ENCODE assay signal across 8 cellular contexts in genomic region chr18:76494541-76495403, GRCh38. TPM values are rescaled to one million over a fixed set of nuclear protein-coding genes. Genes with fewer than 3 reads are reported as not detected.
A peak's percentile ranks its signal among the peaks of the same experiment; 100 is the strongest.
DNase-seq lines count a peak whose midpoint lies in the region; ATAC-seq and TF ChIP-seq lines count a peak whose summit lies in the region.

Gene ZNF516, minus strand, starts transcription at chr18:76495242. Its CDS starts 52,188 bp downstream, at chr18:76443054.

- H3K9me3 ChIP-seq in NT2/D1 (ENCODE audit: insufficient read depth, low read length) = no peaks in the 10 kb centered on the region

- H4K20me1 ChIP-seq in GM23338 (replicated peaks; ENCODE audit: insufficient read depth) = no peaks in the 10 kb centered on the region

- peak within 1 kb of the TSS; percentile 70; the same call in 1 of the 2 replicates for H3K27ac Mint-ChIP-seq in GM23338
- H3K27ac Mint-ChIP-seq in stimulated activated effector memory CD8-positive, alpha-beta T cell treated with anti-CD3 and anti-CD28 coated beads, Interleukin-12 subunit alpha, Interleukin-12 subunit beta, amount 100 ng/mL, for 72 hours = peak within 1 kb of the TSS; percentile 54

- 0 out of 2 replicates have a peak, but pooled peaks cover 9% of the 10 kb centered on the region for H3F3A ChIP-seq in GM23338 (replicated peaks; ENCODE audit: low read depth)

- ATAC-seq in GM23338 (peak; percentile 1; the same call in 1 of the 3 replicates), GM21367 (IDR thresholded peaks at IDR 0.05; ENCODE audit: unreplicated experiment) (no peak)
- ATAC-seq in stimulated activated effector memory CD8-positive, alpha-beta T cell treated with anti-CD3 and anti-CD28 coated beads, Interleukin-12 subunit alpha, Interleukin-12 subunit beta, amount 100 ng/mL, for 72 hours = peak; percentile 31

- H3K4me1 Mint-ChIP-seq in GM23338 = peaks cover 25% of the 10 kb centered on the region
- peaks cover 33% of the 10 kb centered on the region for H3K4me1 Mint-ChIP-seq in stimulated activated effector memory CD8-positive, alpha-beta T cell treated with anti-CD3 and anti-CD28 coated beads, Interleukin-12 subunit alpha, Interleukin-12 subunit beta, amount 100 ng/mL, for 72 hours

- DNase-seq in BJ (ENCODE audit: low read depth) (no peak), GM23338 (ENCODE audit: low spot score) (peak; percentile 74), NT2/D1 (ENCODE audit: low read depth, low spot score) (no peak), caudate nucleus (lab: John Stamatoyannopoulos, UW) (peak in 7 of 61 donors; percentile 21 to 73 (median 56)), kidney epithelial cell (ENCODE audit: low read depth) (no peak), glomerular visceral epithelial cell (ENCODE audit: extremely low spot score) (no peak)
- DNase-seq in stimulated activated effector memory CD8-positive, alpha-beta T cell treated with anti-CD3 and anti-CD28 coated beads, Interleukin-12 subunit alpha, Interleukin-12 subunit beta, amount 100 ng/mL, for 72 hours (ENCODE audit: low spot score in 2 of 2) = no peak

- H3K27ac ChIP-seq in GM23338 (ENCODE audit: low read depth) (0 out of 2 replicates have a peak within 1 kb of the TSS, but pooled peaks have one; percentile 75), caudate nucleus (ENCODE audit: low read depth, low read length) (peak within 1 kb of the TSS; percentile 92)

- H3K36me3 ChIP-seq in BJ (ENCODE audit: control insufficient read depth, insufficient read depth, low read length) (no peaks in the 10 kb centered on the region), GM23338 (ENCODE audit: insufficient read depth) (no peaks in the 10 kb centered on the region), NT2/D1 (ENCODE audit: insufficient read depth, insufficient read length, low read length) (no peaks in the 10 kb centered on the region), kidney epithelial cell (ENCODE audit: control insufficient read depth, insufficient read depth, low read length) (no peaks in the 10 kb centered on the region)

- H3K27me3 ChIP-seq in BJ (ENCODE audit: control insufficient read depth, insufficient read depth, low read length) = no peaks in the 10 kb centered on the region; the same call in 1 of the 2 replicates
- H3K27me3 ChIP-seq in GM23338 (ENCODE audit: insufficient read depth) = peaks cover 69% of the 10 kb centered on the region
- H3K27me3 ChIP-seq in NT2/D1 (ENCODE audit: insufficient read depth, insufficient read length) = peaks cover 11% of the 10 kb centered on the region
- no peaks in the 10 kb centered on the region for H3K27me3 ChIP-seq in kidney epithelial cell (ENCODE audit: control insufficient read depth, insufficient read depth, low read length)

- H3K4me3 Mint-ChIP-seq in GM23338 = peak within 1 kb of the TSS; percentile 90
- H3K4me3 Mint-ChIP-seq in stimulated activated effector memory CD8-positive, alpha-beta T cell treated with anti-CD3 and anti-CD28 coated beads, Interleukin-12 subunit alpha, Interleukin-12 subunit beta, amount 100 ng/mL, for 72 hours = peak within 1 kb of the TSS; percentile 86

- peaks cover 51% of the 10 kb centered on the region for H3K27me3 Mint-ChIP-seq in GM23338 (ENCODE audit: insufficient read depth, low read depth, poor library complexity)

- CTCF ChIA-PET in BJ (lab: Yijun Ruan, JAX) = interaction anchor here (1.0 to 1.7 kb wide), 3 partner anchors 96 to 193 kb away, joined by 3 to 5 read pairs (median 4); no protein-coding TSS in a partner anchor

- H3K4me3 ChIP-seq in BJ (ENCODE audit: low read depth, low read length) (peak within 1 kb of the TSS; percentile 83), GM23338 (peak within 1 kb of the TSS; percentile 88), NT2/D1 (ENCODE audit: insufficient read length, low read depth) (peak within 1 kb of the TSS; percentile 68), kidney epithelial cell (ENCODE audit: low read depth, low read length) (peak within 1 kb of the TSS; percentile 59)

- H3K4me1 ChIP-seq in GM23338 (ENCODE audit: insufficient read depth) = peaks cover 16% of the 10 kb centered on the region
- H3K4me1 ChIP-seq in NT2/D1 (ENCODE audit: insufficient read depth, insufficient read length) = no peaks in the 10 kb centered on the region

- H3K9me2 ChIP-seq in GM23338 (ENCODE audit: insufficient read depth) = no peaks in the 10 kb centered on the region

- peaks cover 5% of the 10 kb centered on the region; the same call in 1 of the 2 replicates for H3K79me2 ChIP-seq in GM23338 (replicated peaks; ENCODE audit: insufficient read depth)

- H3K9ac ChIP-seq in NT2/D1 (ENCODE audit: insufficient read length, low read depth) = peak within 1 kb of the TSS; percentile 82

- H3K4me2 ChIP-seq in GM23338 = peak within 1 kb of the TSS; percentile 96

- H3K9me3 Mint-ChIP-seq in GM23338 = no peaks in the 10 kb centered on the region; the same call in 2 of the 3 replicates
- no peaks in the 10 kb centered on the region for H3K9me3 Mint-ChIP-seq in stimulated activated effector memory CD8-positive, alpha-beta T cell treated with anti-CD3 and anti-CD28 coated beads, Interleukin-12 subunit alpha, Interleukin-12 subunit beta, amount 100 ng/mL, for 72 hours

- TF ChIP-seq CTCF in BJ (IDR thresholded peaks at IDR 0.05; ENCODE audit: insufficient read depth, low read depth, low read length) (no peak), GM23338 (conservative IDR thresholded peaks at IDR 0.05; ENCODE audit: low read depth in 2 of 2) (no peak), kidney epithelial cell (IDR thresholded peaks at IDR 0.05; ENCODE audit: insufficient read depth, low read length, poor library complexity, severe bottlenecking) (no peak)

- POLR2A ChIA-PET in BJ (lab: Charles Lee) = interaction anchor here (0.5 kb wide), 1 partner anchor 37 kb away, joined by 5 read pairs; no protein-coding TSS in a partner anchor

- no peaks in the 10 kb centered on the region; the same call in 2 of the 3 replicates for H3K36me3 Mint-ChIP-seq in GM23338 (ENCODE audit: low read depth)
- peaks cover 17% of the 10 kb centered on the region for H3K36me3 Mint-ChIP-seq in stimulated activated effector memory CD8-positive, alpha-beta T cell treated with anti-CD3 and anti-CD28 coated beads, Interleukin-12 subunit alpha, Interleukin-12 subunit beta, amount 100 ng/mL, for 72 hours

- H2AFZ ChIP-seq in GM23338 = peak within 1 kb of the TSS; percentile 94

TF ChIP-seq in GM23338, 12 proteins besides CTCF, POLR2A, EP300 and RAD21:
- peak; percentile 26 for TF ChIP-seq EZH2 (IDR thresholded peaks at IDR 0.05; ENCODE audit: low read depth, unreplicated experiment)
- no peak for TF ChIP-seq ETS1 (IDR thresholded peaks at IDR 0.05)

RNA-seq across cellular contexts. Expression of gene ZNF516, which starts in this region (rescaled TPM):
- polyA plus RNA-seq in BJ (2011; rRNA removed) (11.3 and 11.6 TPM in 2 replicates), GM23338 (2016; fragmentation: Nextera tagmentation; extraction: Ambion mirVana) (11.9 and 12.2 TPM in 2 replicates)
- 24.2 and 27.9 TPM in 2 replicates for polyA minus RNA-seq in BJ (2011; rRNA and poly(A)+ RNA removed)
- 13.5 and 24.2 TPM in 2 replicates for total RNA-seq in GM23338 (2014; rRNA removed; shearing (Covaris generic))
- total RNA-seq in kidney epithelial cell = 48.2 and 56.1 TPM in 2 replicates
